Comparison of ENCODE assay signal across 8 cellular contexts in the genomic region with DNA sequence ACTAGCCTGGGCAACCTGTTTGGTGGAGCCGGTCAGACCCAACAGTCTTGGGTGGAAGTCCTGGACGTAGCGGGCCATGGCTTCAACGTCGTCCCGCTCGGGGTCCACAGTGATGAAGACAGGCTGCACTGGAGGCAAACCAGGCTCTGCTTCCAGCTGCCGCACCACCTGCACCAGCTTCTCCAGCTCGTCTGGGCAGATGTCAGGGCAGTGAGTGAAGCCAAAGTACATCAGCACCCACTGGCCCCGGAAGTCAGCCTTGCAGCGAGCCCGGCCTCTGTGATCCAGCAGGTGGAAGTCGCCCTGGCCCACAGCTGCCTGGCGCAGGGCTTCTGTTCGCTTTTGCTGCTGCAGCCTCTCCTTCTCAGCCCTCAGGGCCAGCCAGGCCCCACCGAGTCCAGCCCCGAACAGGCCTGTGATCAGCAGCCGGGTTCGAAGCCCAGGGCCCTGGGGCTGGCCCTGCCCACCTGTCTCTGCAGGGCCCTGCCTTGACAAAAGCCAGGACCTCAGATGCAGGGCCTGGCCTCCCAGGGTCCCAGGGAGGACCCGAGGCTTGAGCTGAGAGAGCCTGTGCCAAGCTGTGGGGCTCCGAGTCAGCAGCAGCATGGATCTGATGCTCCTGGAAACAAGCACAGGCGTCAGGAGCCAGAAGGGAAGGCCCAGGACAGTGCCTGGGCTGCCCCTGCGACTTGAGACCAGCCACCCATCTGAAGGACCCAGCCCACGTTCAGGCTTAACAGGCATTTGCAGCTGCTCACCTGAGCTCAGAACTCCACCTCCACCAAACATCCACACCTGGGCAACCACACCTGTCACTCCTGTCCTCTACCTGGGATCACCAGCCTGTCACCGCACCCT. TPM values are rescaled to one million over a fixed set of nuclear protein-coding genes. Genes with fewer than 3 reads are reported as not detected.
DNase-seq lines count a peak whose midpoint lies in the region; ATAC-seq and TF ChIP-seq lines count a peak whose summit lies in the region.

No MANE protein-coding gene starts in this region.

- peak overlapping the region; percentile 96 for H3K27ac Mint-ChIP-seq in progenitor cell of endocrine pancreas

- DNase-seq in OCI-M1 (lab: John Stamatoyannopoulos, UW) = peak; percentile 36
- no peak for DNase-seq in epithelial cell of prostate (ENCODE audit: low read depth, low spot score)
- no peak for DNase-seq in progenitor cell of endocrine pancreas (ENCODE audit: low spot score, unreplicated experiment)
- DNase-seq in SIG-M5 (lab: John Stamatoyannopoulos, UW) = no peak
- no peak for DNase-seq in MV-4-11 (lab: John Stamatoyannopoulos, UW)

- H3K36me3 Mint-ChIP-seq in progenitor cell of endocrine pancreas (ENCODE audit: insufficient read depth) = peaks cover 4% of the 10 kb centered on the region

- TF ChIP-seq CTCF in progenitor cell of endocrine pancreas (IDR thresholded peaks at IDR 0.05; ENCODE audit: unreplicated experiment) = no peak

- no peaks in the 10 kb centered on the region for H3K9me3 Mint-ChIP-seq in progenitor cell of endocrine pancreas (ENCODE audit: low read depth)

- peak overlapping the region; percentile 83 for H3K4me3 Mint-ChIP-seq in progenitor cell of endocrine pancreas (ENCODE audit: low read depth)

- no peaks in the 10 kb centered on the region; the same call in 1 of the 2 replicates for H3K4me1 ChIP-seq in ES-I3 (ENCODE audit: insufficient read depth, low read length)

- peak overlapping the region; percentile 80 for H3K9ac ChIP-seq in ES-I3 (ENCODE audit: low read depth, low read length)

- H3K36me3 ChIP-seq in ES-I3 (ENCODE audit: insufficient read depth, low read length) = no peaks in the 10 kb centered on the region

- no peaks in the 10 kb centered on the region for H3K9me3 ChIP-seq in ES-I3 (ENCODE audit: control insufficient read depth, insufficient read depth, low read length)

- ATAC-seq in HG03439 (IDR thresholded peaks at IDR 0.05; ENCODE audit: unreplicated experiment) (no peak), HG03378 (IDR thresholded peaks at IDR 0.05; ENCODE audit: unreplicated experiment) (no peak)

- peaks cover 11% of the 10 kb centered on the region for H3K4me1 Mint-ChIP-seq in progenitor cell of endocrine pancreas (ENCODE audit: low read depth)

- H3K27ac ChIP-seq in epithelial cell of prostate = peak overlapping the region; percentile 77

- H3K27me3 Mint-ChIP-seq in progenitor cell of endocrine pancreas = peaks cover 13% of the 10 kb centered on the region

RNA-seq across cellular contexts. Expression of gene SCO2, which starts 1.4 kb away (rescaled TPM):
- 3.7 TPM in 1 of 2 replicates, not detected in the other for total RNA-seq in progenitor cell of endocrine pancreas

RNA-seq across cellular contexts. Expression of gene TYMP, which starts 5.8 kb away (rescaled TPM):
- total RNA-seq in progenitor cell of endocrine pancreas = 1.6 and 2.0 TPM in 2 replicates

RNA-seq across cellular contexts. Expression of gene NCAPH2, which starts 16.0 kb away (rescaled TPM):
- total RNA-seq in progenitor cell of endocrine pancreas = 61.6 and 66.5 TPM in 2 replicates

RNA-seq across cellular contexts. Expression of gene LMF2, which starts 16.5 kb away (rescaled TPM):
- total RNA-seq in progenitor cell of endocrine pancreas = 59.0 and 65.5 TPM in 2 replicates

RNA-seq across cellular contexts. Expression of gene KLHDC7B, which starts 21.7 kb away (rescaled TPM):
- not detected in 2 replicates for total RNA-seq in progenitor cell of endocrine pancreas
